2 cellular contexts compared by ENCODE assay signal in the genomic region with DNA sequence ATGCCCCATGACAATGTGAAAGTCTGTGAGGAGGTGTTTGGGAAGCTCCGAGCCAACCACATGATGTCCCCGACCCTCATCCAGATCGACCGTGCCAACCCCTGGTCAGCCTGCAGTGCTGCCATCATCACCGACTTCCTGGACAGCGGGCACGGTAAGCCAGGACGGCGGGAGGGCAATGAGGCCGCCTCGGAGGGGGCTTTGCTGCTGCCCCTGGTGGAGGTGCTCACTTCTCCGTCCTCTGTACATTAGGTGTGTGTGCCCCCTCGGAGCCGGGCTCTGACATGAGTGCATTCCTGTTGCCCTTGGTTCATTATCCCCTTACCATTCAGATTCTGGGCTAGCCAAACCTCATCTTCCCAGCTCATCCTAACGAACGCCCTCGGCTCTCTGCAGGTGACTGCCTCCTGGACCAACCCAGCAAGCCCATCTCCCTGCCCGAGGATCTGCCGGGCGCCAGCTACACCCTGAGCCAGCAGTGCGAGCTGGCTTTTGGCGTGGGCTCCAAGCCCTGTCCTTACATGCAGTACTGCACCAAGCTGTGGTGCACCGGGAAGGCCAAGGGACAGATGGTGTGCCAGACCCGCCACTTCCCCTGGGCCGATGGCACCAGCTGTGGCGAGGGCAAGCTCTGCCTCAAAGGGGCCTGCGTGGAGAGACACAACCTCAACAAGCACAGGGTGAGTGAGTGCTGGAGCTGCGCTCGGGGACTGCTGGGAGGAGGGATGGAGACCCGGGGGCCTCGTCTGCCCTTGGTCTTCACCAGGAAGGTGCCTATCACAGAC.
A peak's percentile ranks its signal among the peaks of the same experiment; 100 is the strongest.
TF ChIP-seq lines count a peak whose summit lies in the region.

No MANE protein-coding gene starts in this region.

TF ChIP-seq in IMR-90, 13 proteins besides CTCF, POLR2A, EP300 and RAD21:
- TF ChIP-seq CHD1 (IDR thresholded peaks at IDR 0.05; ENCODE audit: low read depth, low read length): no peak
- no peak for TF ChIP-seq NFE2L2 (IDR thresholded peaks at IDR 0.05; ENCODE audit: low read depth, low read length)
- no peak for TF ChIP-seq SMC3 (IDR thresholded peaks at IDR 0.05; ENCODE audit: low read depth, low read length)
- no peak for TF ChIP-seq MXI1 (IDR thresholded peaks at IDR 0.05; ENCODE audit: borderline replicate concordance, low read depth, low read length)
- TF ChIP-seq RCOR1 (IDR thresholded peaks at IDR 0.05; ENCODE audit: insufficient replicate concordance, low read length): no peak
- no peak for TF ChIP-seq RFX5 (IDR thresholded peaks at IDR 0.05; ENCODE audit: low read depth, low read length)
- TF ChIP-seq FOS (IDR thresholded peaks at IDR 0.05; ENCODE audit: low read depth, low read length): no peak
- no peak for TF ChIP-seq MAFK (IDR thresholded peaks at IDR 0.05; ENCODE audit: low read depth, low read length)
- no peak for TF ChIP-seq CEBPB (IDR thresholded peaks at IDR 0.05; ENCODE audit: low read depth, low read length)
- TF ChIP-seq, protein P1, sequence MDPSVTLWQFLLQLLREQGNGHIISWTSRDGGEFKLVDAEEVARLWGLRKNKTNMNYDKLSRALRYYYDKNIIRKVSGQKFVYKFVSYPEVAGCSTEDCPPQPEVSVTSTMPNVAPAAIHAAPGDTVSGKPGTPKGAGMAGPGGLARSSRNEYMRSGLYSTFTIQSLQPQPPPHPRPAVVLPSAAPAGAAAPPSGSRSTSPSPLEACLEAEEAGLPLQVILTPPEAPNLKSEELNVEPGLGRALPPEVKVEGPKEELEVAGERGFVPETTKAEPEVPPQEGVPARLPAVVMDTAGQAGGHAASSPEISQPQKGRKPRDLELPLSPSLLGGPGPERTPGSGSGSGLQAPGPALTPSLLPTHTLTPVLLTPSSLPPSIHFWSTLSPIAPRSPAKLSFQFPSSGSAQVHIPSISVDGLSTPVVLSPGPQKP (IDR thresholded peaks at IDR 0.05; ENCODE audit: borderline replicate concordance, low read depth, low read length): no peak
- TF ChIP-seq BHLHE40 (IDR thresholded peaks at IDR 0.05; ENCODE audit: low read depth, low read length): no peak
- no peak for TF ChIP-seq MAZ (IDR thresholded peaks at IDR 0.05; ENCODE audit: borderline replicate concordance, low read depth, low read length)
- TF ChIP-seq, protein P2, sequence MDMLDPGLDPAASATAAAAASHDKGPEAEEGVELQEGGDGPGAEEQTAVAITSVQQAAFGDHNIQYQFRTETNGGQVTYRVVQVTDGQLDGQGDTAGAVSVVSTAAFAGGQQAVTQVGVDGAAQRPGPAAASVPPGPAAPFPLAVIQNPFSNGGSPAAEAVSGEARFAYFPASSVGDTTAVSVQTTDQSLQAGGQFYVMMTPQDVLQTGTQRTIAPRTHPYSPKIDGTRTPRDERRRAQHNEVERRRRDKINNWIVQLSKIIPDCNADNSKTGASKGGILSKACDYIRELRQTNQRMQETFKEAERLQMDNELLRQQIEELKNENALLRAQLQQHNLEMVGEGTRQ (IDR thresholded peaks at IDR 0.05; ENCODE audit: low read depth, low read length): no peak
TF ChIP-seq in IMR-90: peak in this region for 0.

TF ChIP-seq in WTC11, 78 proteins besides CTCF, POLR2A, EP300 and RAD21:
- TF ChIP-seq GTF2I (CRISPR knock-in tag; conservative IDR thresholded peaks at IDR 0.05) (no peak), FOXP1 (CRISPR knock-in tag; IDR thresholded peaks at IDR 0.05; ENCODE audit: borderline replicate concordance) (0 out of 2 replicates have a peak, but pooled peaks have one; percentile 23)
TF ChIP-seq in WTC11: peak in this region for 1.
